19 cellular contexts compared by ENCODE assay signal in genomic region chr1:5601516-5601915, GRCh38.
DNase-seq lines count a peak whose midpoint lies in the region; ATAC-seq and TF ChIP-seq lines count a peak whose summit lies in the region.
"Had no signal": no experiment of that assay in that cellular context is flagged by ENCODE, and none has a peak within 500 bp of the region (broad histone marks: within the 10 kb centered on the region; RNA-seq: fewer than 3 reads in every experiment).

No MANE protein-coding gene starts in this region.

- H3K4me3 ChIP-seq in RWPE2 (ENCODE audit: severe bottlenecking) = no peak overlapping the region
- no peak overlapping the region for H3K4me3 ChIP-seq in mesendoderm (ENCODE audit: low read length)
- H3K4me3 ChIP-seq: A549 had no signal

- H4K5ac ChIP-seq in mesendoderm (ENCODE audit: low read length) = no peak overlapping the region

- no CpG with 5 or more reads among the region's 21 CpGs for WGBS in mesendoderm (ENCODE audit: extremely low coverage, insufficient coverage, low lambda C conversion rate)

- no peak for TF ChIP-seq CTCF in RWPE2 (IDR thresholded peaks at IDR 0.05; ENCODE audit: poor library complexity, severe bottlenecking)

- H3K79me2 ChIP-seq in mesendoderm (ENCODE audit: control insufficient read depth, insufficient read depth, low read length) = no peaks in the 10 kb centered on the region

- H3K4me1 ChIP-seq in RWPE2 (ENCODE audit: insufficient read depth, poor library complexity, severe bottlenecking) (no peaks in the 10 kb centered on the region), mesendoderm (ENCODE audit: control insufficient read depth, low read depth, low read length) (peaks cover 3% of the 10 kb centered on the region)
- H3K4me1 ChIP-seq: A549 had no signal

- H2BK120ac ChIP-seq in mesendoderm (ENCODE audit: low read depth, low read length) = no peak overlapping the region

- H3K36me3 ChIP-seq in RWPE2 (ENCODE audit: low read depth) (no peaks in the 10 kb centered on the region), mesendoderm (ENCODE audit: control insufficient read depth, insufficient read depth, low read length) (no peaks in the 10 kb centered on the region)

- H3K4me2 ChIP-seq in mesendoderm (ENCODE audit: low read length) = no peak overlapping the region
- H3K4me2 ChIP-seq: A549 had no signal

- no peak overlapping the region for H3K18ac ChIP-seq in mesendoderm (ENCODE audit: low read length)

- peak overlapping the region; percentile 48 for H3K23ac ChIP-seq in mesendoderm (ENCODE audit: low read length)

- DNase-seq in RWPE2 (ENCODE audit: low spot score) (peak; percentile 15), ecto neural progenitor cell (ENCODE audit: low spot score) (peak; percentile 22), mesendoderm (no peak), posterior vena cava (ENCODE audit: low spot score) (peak; percentile 69), COR-L47 (lab: John Stamatoyannopoulos, UW) (no peak), retina (no peak)
- DNase-seq: DMS53, GDM1, H9, Karpas-422, MV-4-11, NCI-H1105 treated with DMSO at 0.1 percent for 48 hours, NCI-H2029 treated with DMSO at 0.1 percent for 48 hours, NCI-H226, NCI-H510A treated with DMSO at 0.1 percent for 48 hours, NCI-H748 treated with DMSO at 0.1 percent for 48 hours had no signal

- no peak for ATAC-seq in RWPE2 (ENCODE audit: low read depth)
- ATAC-seq in HG02852 (IDR thresholded peaks at IDR 0.05; ENCODE audit: unreplicated experiment) = no peak
- ATAC-seq: A549, Panc1 had no signal

- no peaks in the 10 kb centered on the region for H3K79me1 ChIP-seq in mesendoderm (ENCODE audit: low read length)

- H2AK5ac ChIP-seq in mesendoderm (ENCODE audit: low read length) = peak overlapping the region; percentile 76

- H3K27me3 ChIP-seq in RWPE2 (ENCODE audit: insufficient read depth, poor library complexity, severe bottlenecking) = no peaks in the 10 kb centered on the region
- no peaks in the 10 kb centered on the region for H3K27me3 ChIP-seq in mesendoderm (ENCODE audit: insufficient read depth, low read length, poor library complexity)

- no peak overlapping the region for H2BK15ac ChIP-seq in mesendoderm (replicated peaks; ENCODE audit: low read depth)

- H3K56ac ChIP-seq in mesendoderm (ENCODE audit: low read length) = peak overlapping the region; percentile 70

- no peak overlapping the region for H3K27ac ChIP-seq in RWPE2 (ENCODE audit: poor library complexity, severe bottlenecking)
- no peak overlapping the region for H3K27ac ChIP-seq in mesendoderm (ENCODE audit: low read depth, low read length)
- H3K27ac ChIP-seq: A549 had no signal

- H2BK5ac ChIP-seq in mesendoderm (ENCODE audit: low read length) = peak overlapping the region; percentile 31

- H4K8ac ChIP-seq in mesendoderm (ENCODE audit: low read depth, low read length) = no peak overlapping the region

- H3K9me3 ChIP-seq in RWPE2 (ENCODE audit: severe bottlenecking) = no peaks in the 10 kb centered on the region
- H3K9me3 ChIP-seq: A549 had no signal

- H3K4ac ChIP-seq in mesendoderm (ENCODE audit: low read depth, low read length) = no peak overlapping the region

- H3K9ac ChIP-seq in mesendoderm (ENCODE audit: low read length) = no peak overlapping the region

- intact Hi-C loops in posterior vena cava (cut with DNase I) = no loop called here

Comparison
In these comparisons a context has a peak if more than half of its experiments do, and no peak if none do; other contexts are left out.
1. DNase-seq: peak in RWPE2 (single experiment), ecto neural progenitor cell (single experiment) and posterior vena cava (single experiment); none in mesendoderm (single experiment), COR-L47 (single experiment) and retina (single experiment).